ENCODE assay signal across 12 cellular contexts in the genomic region with DNA sequence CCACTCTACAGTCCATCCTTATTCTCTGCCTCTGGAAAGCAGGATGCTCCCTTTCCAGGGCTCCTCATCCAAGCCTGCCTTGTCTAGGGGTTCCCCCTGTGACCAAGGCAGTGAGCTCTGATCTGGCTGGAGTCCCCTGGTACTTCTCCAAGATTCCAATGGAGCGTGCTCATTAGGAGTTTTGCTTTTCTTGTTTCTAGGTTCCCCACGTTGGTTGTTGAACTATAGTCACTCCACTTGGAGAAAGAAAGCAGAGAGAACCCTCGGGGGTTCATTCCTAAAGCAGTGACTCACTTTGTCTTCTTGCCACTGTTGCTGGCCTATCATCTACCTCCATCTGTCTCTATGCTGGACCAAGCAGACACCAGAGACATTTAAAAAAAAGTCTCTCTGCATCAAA.
A peak's percentile ranks its signal among the peaks of the same experiment; 100 is the strongest.
DNase-seq lines count a peak whose midpoint lies in the region; ATAC-seq, FAIRE-seq and TF ChIP-seq lines count a peak whose summit lies in the region.
"Had no signal": no experiment of that assay in that cellular context is flagged by ENCODE, and none has a peak within 500 bp of the region (broad histone marks: within the 10 kb centered on the region; RNA-seq: fewer than 3 reads in every experiment).

No MANE protein-coding gene starts in this region.

- H3K36me3 Mint-ChIP-seq in activated T-cell treated with anti-CD3 and anti-CD28 coated beads, Interleukin-2, amount 50 U/mL, for 24 hours (ENCODE audit: low read depth), result no peaks in the 10 kb centered on the region

- H3K27ac ChIP-seq in RWPE2 (ENCODE audit: poor library complexity, severe bottlenecking), result no peak overlapping the region
- no peak overlapping the region for H3K27ac ChIP-seq in pancreas

- no peak overlapping the region for H3K4me3 Mint-ChIP-seq in activated T-cell treated with anti-CD3 and anti-CD28 coated beads, Interleukin-2, amount 50 U/mL, for 24 hours

- H3K4me1 ChIP-seq in RWPE2 (ENCODE audit: insufficient read depth, poor library complexity, severe bottlenecking) (no peaks in the 10 kb centered on the region), pancreas (no peaks in the 10 kb centered on the region)
- H3K4me1 ChIP-seq: Caco-2 had no signal

- TF ChIP-seq CTCF in RWPE2 (IDR thresholded peaks at IDR 0.05; ENCODE audit: poor library complexity, severe bottlenecking), result no peak
- no peak for TF ChIP-seq CTCF in fibroblast of pulmonary artery (IDR thresholded peaks at IDR 0.05; ENCODE audit: low read length, missing control alignments)
- no peak for TF ChIP-seq CTCF in pancreas (IDR thresholded peaks at IDR 0.05)

- peaks cover 5% of the 10 kb centered on the region for H3K4me1 Mint-ChIP-seq in activated T-cell treated with anti-CD3 and anti-CD28 coated beads, Interleukin-2, amount 50 U/mL, for 24 hours (ENCODE audit: low read depth)

- 39 to 40% methylated on average over 3 of the region's 3 CpGs for WGBS in pancreas, 2 donors

- H3K36me3 ChIP-seq in RWPE2 (ENCODE audit: low read depth) (no peaks in the 10 kb centered on the region), pancreas (no peaks in the 10 kb centered on the region)

- no peaks in the 10 kb centered on the region for H3K27me3 ChIP-seq in RWPE2 (ENCODE audit: insufficient read depth, poor library complexity, severe bottlenecking)
- no peaks in the 10 kb centered on the region for H3K27me3 ChIP-seq in pancreas

- FAIRE-seq in pancreas (lab: Jason Lieb, UNC), result no peak
- FAIRE-seq: small intestine had no signal

- H3K27me3 Mint-ChIP-seq in activated T-cell treated with anti-CD3 and anti-CD28 coated beads, Interleukin-2, amount 50 U/mL, for 24 hours, result no peaks in the 10 kb centered on the region

- no peak overlapping the region for H3K27ac Mint-ChIP-seq in activated T-cell treated with anti-CD3 and anti-CD28 coated beads, Interleukin-2, amount 50 U/mL, for 24 hours

- DNase-seq in AG20443 (ENCODE audit: low spot score) (peak; percentile 94), RWPE2 (ENCODE audit: low spot score) (no peak), fibroblast of pulmonary artery (ENCODE audit: low read depth) (peak; percentile 64), pancreas (peak in 1 of 6 donors; percentile 9), NCI-H2196 treated with DMSO at 0.1 percent for 48 hours (lab: John Stamatoyannopoulos, UW; ENCODE audit: unreplicated experiment) (no peak), left lobe of liver (ENCODE audit: low spot score) (no peak)
- no peak for DNase-seq in activated T-cell treated with anti-CD3 and anti-CD28 coated beads, Interleukin-2, amount 50 U/mL, for 24 hours
- no peak for DNase-seq in activated CD8-positive, alpha-beta memory T cell treated with anti-CD3 and anti-CD28 coated beads, Interleukin-2, amount 50 U/mL, for 48 hours
- DNase-seq: Caco-2; small intestine; stimulated activated naive CD4-positive, alpha-beta T cell had no signal

- H3K9me3 ChIP-seq in RWPE2 (ENCODE audit: severe bottlenecking), result no peaks in the 10 kb centered on the region
- H3K9me3 ChIP-seq in pancreas, result no peaks in the 10 kb centered on the region
- H3K9me3 ChIP-seq: Caco-2 had no signal

- no peaks in the 10 kb centered on the region for H3K9me3 Mint-ChIP-seq in activated T-cell treated with anti-CD3 and anti-CD28 coated beads, Interleukin-2, amount 50 U/mL, for 24 hours

- ATAC-seq in RWPE2 (ENCODE audit: low read depth), result peak; percentile 88
- ATAC-seq in pancreas, result peak in 3 of 4 donors; percentile 42 to 55 (median 51)
- no peak for ATAC-seq in left lobe of liver
- ATAC-seq: activated CD4-positive, CD25-positive, alpha-beta regulatory T cell treated with anti-CD3 and anti-CD28 coated beads, Interleukin-2, amount 50 U/mL, for 24 hours had no signal

- intact Hi-C loops in pancreas (cut with DNase I), result no loop called here

- no peak overlapping the region for H3K4me3 ChIP-seq in RWPE2 (ENCODE audit: severe bottlenecking)
- H3K4me3 ChIP-seq in fibroblast of pulmonary artery (replicated peaks; ENCODE audit: low read depth, low read length), result no peak overlapping the region
- no peak overlapping the region for H3K4me3 ChIP-seq in pancreas

Comparison
In these comparisons a context has a peak if more than half of its experiments do, and no peak if none do; other contexts are left out.
1. DNase-seq: peak in AG20443 (single experiment) and fibroblast of pulmonary artery (single experiment); none in RWPE2 (single experiment), NCI-H2196 treated with DMSO at 0.1 percent for 48 hours (single experiment), left lobe of liver (single experiment), activated T-cell treated with anti-CD3 and anti-CD28 coated beads, Interleukin-2, amount 50 U/mL, for 24 hours (single experiment) and activated CD8-positive, alpha-beta memory T cell treated with anti-CD3 and anti-CD28 coated beads, Interleukin-2, amount 50 U/mL, for 48 hours (single experiment).